35 cellular contexts compared by ENCODE assay signal in genomic region chr7:101198476-101198875, GRCh38. TPM values are rescaled to one million over a fixed set of nuclear protein-coding genes. Genes with fewer than 3 reads are reported as not detected.
"Had no signal": no experiment of that assay in that cellular context is flagged by ENCODE, and none has a peak within 500 bp of the region (broad histone marks: within the 10 kb centered on the region; RNA-seq: fewer than 3 reads in every experiment).

No MANE protein-coding gene starts in this region.

- H3K4me3 ChIP-seq: colonic mucosa, gastrocnemius medialis, left lung, mucosa of descending colon, sigmoid colon, stomach, thyroid gland had no signal

- H3K36me3 ChIP-seq: colonic mucosa, gastrocnemius medialis, left lung, neutrophil, sigmoid colon, stomach, thyroid gland had no signal

- ATAC-seq: esophagus mucosa; gastrocnemius medialis; left cardiac atrium; left lung; mucosa of descending colon; natural killer cell treated with Interleukin-12 subunit alpha and Interleukin-12 subunit beta and Interleukin-15 and Interleukin-18, amount 100 ng/mL, for 72 hours; stimulated activated effector memory CD8-positive, alpha-beta T cell treated with anti-CD3 and anti-CD28 coated beads, Interleukin-12 subunit alpha, Interleukin-12 subunit beta, amount 100 ng/mL, for 72 hours had no signal

- DNase-seq: colonic mucosa; effector CD8-positive, alpha-beta T cell; endodermal cell; foreskin fibroblast; gastrocnemius medialis; head of caudate nucleus; left cardiac atrium; left lung; mesenchymal stem cell; mucosa of descending colon; naive B cell; sigmoid colon; stimulated activated CD4-positive, alpha-beta T cell treated with anti-CD3 and anti-CD28 coated beads, Interleukin-2, amount 100 ng/mL, for 24 hours; stimulated activated CD4-positive, alpha-beta T cell treated with anti-CD3 and anti-CD28 coated beads, Interleukin-4, amount 100 ng/mL, for 24 hours; stimulated activated naive CD4-positive, alpha-beta T cell treated with Interleukin-2 at 50 U/mL for 16 hours; stomach; thyroid gland; trophoblast cell had no signal

RNA-seq across cellular contexts. Expression of gene MOGAT3, which starts 2.4 kb away (rescaled TPM):
- total RNA-seq: chondrocyte; esophagus mucosa; gastrocnemius medialis; glomerular endothelial cell; kidney epithelial cell; left cardiac atrium; left lung; lower leg skin; lung microvascular endothelial cell; mesothelial cell of epicardium; natural killer cell treated with Interleukin-12 subunit alpha and Interleukin-12 subunit beta and Interleukin-15 and Interleukin-18, amount 100 ng/mL, for 72 hours; neural crest cell; omental fat pad; progenitor cell of endocrine pancreas; sigmoid colon; skeletal muscle tissue; subcutaneous adipose tissue; temporal lobe; thyroid gland; urinary bladder had no signal

RNA-seq across cellular contexts. Expression of gene NAT16, which starts 18.4 kb away (rescaled TPM):
- total RNA-seq: chondrocyte; colonic mucosa; esophagus mucosa; gastrocnemius medialis; glomerular endothelial cell; kidney epithelial cell; left cardiac atrium; left lung; lower leg skin; lung microvascular endothelial cell; mesothelial cell of epicardium; mucosa of descending colon; natural killer cell treated with Interleukin-12 subunit alpha and Interleukin-12 subunit beta and Interleukin-15 and Interleukin-18, amount 100 ng/mL, for 72 hours; progenitor cell of endocrine pancreas; sigmoid colon; skeletal muscle tissue; stomach; subcutaneous adipose tissue; urinary bladder had no signal

RNA-seq across cellular contexts. Expression of gene VGF, which starts 33.1 kb away (rescaled TPM):
- total RNA-seq: esophagus mucosa, gastrocnemius medialis, glomerular endothelial cell, left cardiac atrium, left lung, lung microvascular endothelial cell, skeletal muscle tissue, subcutaneous adipose tissue, urinary bladder had no signal
